ENCODE assay signal across 1 cellular context in genomic region chr4:87644286-87644685, GRCh38.
TF ChIP-seq lines count a peak whose summit lies in the region.

No MANE protein-coding gene starts in this region.

TF ChIP-seq in GM23338, 12 proteins besides CTCF, POLR2A, EP300 and RAD21:
- TF ChIP-seq NANOG (IDR thresholded peaks at IDR 0.05; ENCODE audit: borderline replicate concordance) = no peak
- no peak for TF ChIP-seq POLR2AphosphoS5 (IDR thresholded peaks at IDR 0.05; ENCODE audit: low read depth)
- no peak for TF ChIP-seq STAT1 (IDR thresholded peaks at IDR 0.05; ENCODE audit: unreplicated experiment)
- no peak for TF ChIP-seq ZNF462 (CRISPR knock-in tag; IDR thresholded peaks at IDR 0.05)
- no peak for TF ChIP-seq ETS1 (IDR thresholded peaks at IDR 0.05)
- TF ChIP-seq ZNF114 (CRISPR knock-in tag; IDR thresholded peaks at IDR 0.05) = no peak
- TF ChIP-seq JUNB (IDR thresholded peaks at IDR 0.05; ENCODE audit: unreplicated experiment) = no peak
